27 cellular contexts compared by ENCODE assay signal in genomic region chr18:58572680-58573079, GRCh38. TPM values are rescaled to one million over a fixed set of nuclear protein-coding genes. Genes with fewer than 3 reads are reported as not detected.
DNase-seq lines count a peak whose midpoint lies in the region; ATAC-seq and TF ChIP-seq lines count a peak whose summit lies in the region.
"Had no signal": no experiment of that assay in that cellular context is flagged by ENCODE, and none has a peak within 500 bp of the region (broad histone marks: within the 10 kb centered on the region; RNA-seq: fewer than 3 reads in every experiment).

No MANE protein-coding gene starts in this region.

- H3K9me3 Mint-ChIP-seq in activated T-helper 17 cell treated with anti-CD3 and anti-CD28 coated beads, Interleukin-2, amount 50 U/mL, for 72 hours: no peaks in the 10 kb centered on the region
- H3K9me3 Mint-ChIP-seq in mesothelial cell of epicardium: peaks cover 4% of the 10 kb centered on the region

- H3K36me3 Mint-ChIP-seq in activated T-helper 17 cell treated with anti-CD3 and anti-CD28 coated beads, Interleukin-2, amount 50 U/mL, for 72 hours (ENCODE audit: low read depth): no peaks in the 10 kb centered on the region
- H3K36me3 Mint-ChIP-seq in mesothelial cell of epicardium: no peaks in the 10 kb centered on the region

- peaks cover 11% of the 10 kb centered on the region for H3K36me3 ChIP-seq in cardiac muscle cell
- H3K36me3 ChIP-seq: BLaER1, prostate gland, sigmoid colon, stomach, tibial artery had no signal

- no peak overlapping the region for H3K4me3 ChIP-seq in cardiac muscle cell
- H3K4me3 ChIP-seq: BLaER1, coronary artery, K562, prostate gland, sigmoid colon, stomach, tibial artery had no signal

- H3K27ac Mint-ChIP-seq in activated T-helper 17 cell treated with anti-CD3 and anti-CD28 coated beads, Interleukin-2, amount 50 U/mL, for 72 hours: no peak overlapping the region
- peak overlapping the region; percentile 50 for H3K27ac Mint-ChIP-seq in mesothelial cell of epicardium
- H3K27ac Mint-ChIP-seq: H9 had no signal

- no peak for DNase-seq in cardiac muscle cell (ENCODE audit: low read depth in 1 of 2, low spot score in 1 of 2)
- no peak for DNase-seq in left ventricle myocardium superior
- no peak for DNase-seq in mesothelial cell of epicardium (ENCODE audit: low spot score in 2 of 2, unreplicated experiment in 2 of 2)
- DNase-seq in stimulated activated CD8-positive, alpha-beta memory T cell treated with anti-CD3 and anti-CD28 coated beads, Interleukin-4, amount 100 ng/mL, for 48 hours: no peak
- DNase-seq: activated CD4-positive, CD25-positive, alpha-beta regulatory T cell treated with anti-CD3 and anti-CD28 coated beads, Interleukin-2, amount 50 U/mL, for 72 hours; activated T-cell treated with anti-CD3 and anti-CD28 coated beads for 4 hours; GDM1; H9; hippocampal formation; mesendoderm; NCI-H1092 treated with DMSO at 0.1 percent for 48 hours; NCI-H187 treated with DMSO at 0.1 percent for 48 hours; NCI-H2171 treated with DMSO at 0.1 percent for 48 hours; NCI-H526 treated with DMSO at 0.1 percent for 48 hours; stomach; T-helper 1 cell; tibial artery had no signal

- no peaks in the 10 kb centered on the region for H3K9me3 ChIP-seq in cardiac muscle cell (ENCODE audit: low read depth)
- H3K9me3 ChIP-seq: prostate gland, sigmoid colon, stomach, tibial artery had no signal

- ATAC-seq in left ventricle myocardium superior (no peak), HG02938 (IDR thresholded peaks at IDR 0.05; ENCODE audit: unreplicated experiment) (no peak), HG03378 (IDR thresholded peaks at IDR 0.05; ENCODE audit: unreplicated experiment) (no peak)
- peak; percentile 48 for ATAC-seq in activated T-helper 17 cell treated with anti-CD3 and anti-CD28 coated beads, Interleukin-2, amount 50 U/mL, for 72 hours (replicated peaks)
- ATAC-seq: esophagus mucosa, K562 had no signal

- H3K27ac ChIP-seq in cardiac muscle cell: peak overlapping the region; percentile 18
- H3K27ac ChIP-seq: BLaER1, coronary artery, prostate gland, stomach, tibial artery had no signal

- TF ChIP-seq CTCF in cardiac muscle cell (IDR thresholded peaks at IDR 0.05; ENCODE audit: low read depth, low read length) (no peak), mesothelial cell of epicardium (IDR thresholded peaks at IDR 0.05; ENCODE audit: unreplicated experiment) (no peak)

- H3K27me3 ChIP-seq in cardiac muscle cell: no peaks in the 10 kb centered on the region
- H3K27me3 ChIP-seq: BLaER1, sigmoid colon, stomach, tibial artery had no signal

- H3K4me1 ChIP-seq in cardiac muscle cell (ENCODE audit: low read depth): peaks cover 15% of the 10 kb centered on the region
- H3K4me1 ChIP-seq: stomach, tibial artery had no signal

- no peaks in the 10 kb centered on the region for H3K27me3 Mint-ChIP-seq in activated T-helper 17 cell treated with anti-CD3 and anti-CD28 coated beads, Interleukin-2, amount 50 U/mL, for 72 hours
- H3K27me3 Mint-ChIP-seq in mesothelial cell of epicardium (ENCODE audit: low read depth): no peaks in the 10 kb centered on the region

- intact Hi-C loops in left ventricle myocardium superior (cut with micrococcal nuclease): no loop called here

- no peak overlapping the region for H3K4me3 Mint-ChIP-seq in activated T-helper 17 cell treated with anti-CD3 and anti-CD28 coated beads, Interleukin-2, amount 50 U/mL, for 72 hours
- H3K4me3 Mint-ChIP-seq in mesothelial cell of epicardium: no peak overlapping the region
- H3K4me3 Mint-ChIP-seq: H9 had no signal

- peaks cover 7% of the 10 kb centered on the region for H3K4me1 Mint-ChIP-seq in activated T-helper 17 cell treated with anti-CD3 and anti-CD28 coated beads, Interleukin-2, amount 50 U/mL, for 72 hours
- H3K4me1 Mint-ChIP-seq in mesothelial cell of epicardium: peaks cover 20% of the 10 kb centered on the region

RNA-seq across cellular contexts. Expression of gene ALPK2, which starts 56.2 kb away (rescaled TPM):
- total RNA-seq in cardiac muscle cell: 225 and 367 TPM in 2 replicates
- 110 and 152 TPM in 2 replicates for polyA plus RNA-seq in cardiac muscle cell
- total RNA-seq in left ventricle myocardium superior: 257 TPM
- 1 to 10 TPM in 1 of 2 donors, under 1 TPM in 1; 0.65 to 2.6 TPM for total RNA-seq in activated T-helper 17 cell treated with anti-CD3 and anti-CD28 coated beads, Interleukin-2, amount 50 U/mL, for 72 hours
- 5.6 to 6.4 TPM (median 5.8 TPM) in 3 replicates for total RNA-seq in mesothelial cell of epicardium
- total RNA-seq: K562, SK-MEL-5 had no signal
- polyA plus RNA-seq: K562 had no signal

Comparison
In these comparisons a context has a peak if more than half of its experiments do, and no peak if none do; other contexts are left out.
1. RNA of gene ALPK2, which starts 56.2 kb away (total RNA-seq): 225 to 367 TPM in cardiac muscle cell and 257 TPM in left ventricle myocardium superior (single experiment); 5.6 to 6.4 TPM in mesothelial cell of epicardium and 0.65 to 2.6 TPM in activated T-helper 17 cell treated with anti-CD3 and anti-CD28 coated beads, Interleukin-2, amount 50 U/mL, for 72 hours; every median in the first group is over 10 times any median in the second.